In the genomic region with DNA sequence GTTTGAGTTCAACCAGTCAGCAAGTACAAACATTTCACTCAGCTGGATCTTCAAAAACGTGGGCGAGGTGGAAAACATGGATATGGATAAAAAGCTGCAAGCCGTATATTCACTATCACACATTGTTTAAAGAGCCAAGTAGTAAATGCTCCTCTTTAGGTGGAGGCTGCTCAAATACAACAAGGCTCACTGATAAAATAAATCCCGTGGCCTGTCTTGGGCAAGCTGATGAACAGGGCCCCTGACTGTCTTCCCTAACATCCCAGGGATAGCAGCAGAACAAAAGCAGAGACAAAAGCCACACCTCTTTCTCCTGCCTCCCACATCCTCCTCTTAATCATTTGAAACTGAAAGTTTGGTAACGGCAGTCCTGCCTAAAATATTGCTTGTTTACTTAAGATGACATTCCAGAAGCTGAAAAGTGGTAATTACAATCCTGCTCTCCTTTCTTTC, we compare ENCODE assay signal across 11 cellular contexts.
DNase-seq lines count a peak whose midpoint lies in the region; ATAC-seq, FAIRE-seq and TF ChIP-seq lines count a peak whose summit lies in the region.
"Had no signal": no experiment of that assay in that cellular context is flagged by ENCODE, and none has a peak within 500 bp of the region (broad histone marks: within the 10 kb centered on the region; RNA-seq: fewer than 3 reads in every experiment).

No MANE protein-coding gene starts in this region.

- TF ChIP-seq CTCF in DND-41 (IDR thresholded peaks at IDR 0.05; ENCODE audit: borderline replicate concordance, extremely low read depth, low read length, poor library complexity, severe bottlenecking) (peak; percentile 28), PC-9 (conservative IDR thresholded peaks at IDR 0.05) (no peak), foreskin fibroblast (IDR thresholded peaks at IDR 0.05; ENCODE audit: low read depth, low read length) (no peak), prostate gland (IDR thresholded peaks at IDR 0.05) (no peak), progenitor cell of endocrine pancreas (IDR thresholded peaks at IDR 0.05; ENCODE audit: unreplicated experiment) (no peak), kidney (IDR thresholded peaks at IDR 0.05; ENCODE audit: borderline replicate concordance, extremely low read depth, insufficient read depth) (no peak)

- DNase-seq in DND-41 (peak; percentile 44), PC-9 (no peak), foreskin fibroblast (peak; percentile 26 to 67), prostate gland (ENCODE audit: low spot score) (no peak), middle frontal gyrus (ENCODE audit: extremely low spot score, low spot score) (no peak), progenitor cell of endocrine pancreas (ENCODE audit: low spot score, unreplicated experiment) (no peak), kidney (no peak)
- no peak for DNase-seq in stimulated activated CD4-positive, alpha-beta T cell treated with anti-CD3 and anti-CD28 coated beads, Interleukin-1b, Interleukin-23, amount 100 ng/mL, for 48 hours
- DNase-seq: activated gamma-delta T cell treated with Interleukin-2 at 50 U/mL for 16 hours; NCI-H1092 treated with DMSO at 0.1 percent for 48 hours; stimulated activated naive CD8-positive, alpha-beta T cell treated with anti-CD3 and anti-CD28 coated beads, Interleukin-15, Interleukin-2, amounts not matched to agents 100 U/mL and 50 U/mL, for 24 hours had no signal

- H3K4me3 Mint-ChIP-seq in progenitor cell of endocrine pancreas (ENCODE audit: low read depth), result no peak overlapping the region

- no peaks in the 10 kb centered on the region for H3K27me3 ChIP-seq in DND-41 (ENCODE audit: insufficient read depth, low read length, poor library complexity)
- H3K27me3 ChIP-seq in PC-9 (ENCODE audit: insufficient read depth, low read depth), result no peaks in the 10 kb centered on the region
- H3K27me3 ChIP-seq in prostate gland (replicated peaks; ENCODE audit: insufficient read depth), result no peaks in the 10 kb centered on the region

- POLR2A ChIA-PET in PC-9 (lab: Charles Lee; ENCODE audit: unreplicated experiment), result no interaction called here

- peaks cover 4% of the 10 kb centered on the region for H3K27me3 Mint-ChIP-seq in progenitor cell of endocrine pancreas

- H3F3A ChIP-seq in PC-9 (ENCODE audit: insufficient read depth, low read depth), result no peaks in the 10 kb centered on the region

- no peak for TF ChIP-seq POLR2A in prostate gland (IDR thresholded peaks at IDR 0.05)

- peak overlapping the region in 1 of 2 experiments; percentile 11; a peak in 1 of 4 replicates for H3K4me3 ChIP-seq in DND-41 (ENCODE audit: low read depth in 1 of 2, low read length in 2 of 2)
- H3K4me3 ChIP-seq in PC-9, result no peak overlapping the region
- H3K4me3 ChIP-seq in foreskin fibroblast (ENCODE audit: low read depth in 1 of 2, low read length in 2 of 2), result peak overlapping the region; percentile 2 to 36
- no peak overlapping the region for H3K4me3 ChIP-seq in prostate gland
- no peak overlapping the region for H3K4me3 ChIP-seq in kidney (ENCODE audit: low read length in 2 of 2)

- ATAC-seq in DND-41 (ENCODE audit: insufficient read depth, low read depth), result peak; percentile 85
- ATAC-seq: stimulated activated naive CD8-positive, alpha-beta T cell treated with anti-CD3 and anti-CD28 coated beads, Interleukin-15, Interleukin-2, amounts not matched to agents 100 U/mL and 50 U/mL, for 24 hours had no signal

- CTCF ChIA-PET in PC-9 (lab: Charles Lee), result no interaction called here

- H3K9me2 ChIP-seq in PC-9 (ENCODE audit: insufficient read depth), result no peaks in the 10 kb centered on the region

- peaks cover 4% of the 10 kb centered on the region for H3K9me3 Mint-ChIP-seq in progenitor cell of endocrine pancreas (ENCODE audit: low read depth)

- H3K36me3 ChIP-seq in DND-41 (ENCODE audit: insufficient read depth, low read length) (no peaks in the 10 kb centered on the region), PC-9 (ENCODE audit: low read depth) (no peaks in the 10 kb centered on the region), prostate gland (no peaks in the 10 kb centered on the region), kidney (ENCODE audit: control insufficient read depth in 1 of 2, insufficient read depth in 2 of 2, low read length in 2 of 2) (no peaks in the 10 kb centered on the region)

- H3K9ac ChIP-seq in DND-41 (ENCODE audit: low read depth, low read length) (peak overlapping the region; percentile 22; the same call in 1 of the 2 replicates), kidney (ENCODE audit: low read length in 2 of 2) (no peak overlapping the region)

- H3K9me3 ChIP-seq in DND-41 (ENCODE audit: insufficient read depth, low read length, severe bottlenecking) (no peaks in the 10 kb centered on the region), PC-9 (ENCODE audit: insufficient read depth, low read depth) (no peaks in the 10 kb centered on the region), prostate gland (no peaks in the 10 kb centered on the region), kidney (ENCODE audit: control insufficient read depth in 1 of 2, low read length in 2 of 2) (no peaks in the 10 kb centered on the region)

- BruUV-seq in PC-9 (replicated peaks; lab: Mats Ljungman, UMichigan), result no TSS peak

- no peaks in the 10 kb centered on the region for H3K36me3 Mint-ChIP-seq in progenitor cell of endocrine pancreas (ENCODE audit: insufficient read depth)

- no peak for FAIRE-seq in kidney (lab: Jason Lieb, UNC)

- H4K20me1 ChIP-seq in DND-41 (ENCODE audit: insufficient read depth, low read length), result no peaks in the 10 kb centered on the region
- H4K20me1 ChIP-seq in PC-9 (ENCODE audit: insufficient read depth), result no peaks in the 10 kb centered on the region

- peaks cover 20% of the 10 kb centered on the region for H3K4me1 ChIP-seq in DND-41 (ENCODE audit: insufficient read depth, low read length)
- H3K4me1 ChIP-seq in PC-9 (replicated peaks; ENCODE audit: insufficient read depth), result 0 out of 2 replicates have a peak, but pooled peaks cover 4% of the 10 kb centered on the region
- no peaks in the 10 kb centered on the region for H3K4me1 ChIP-seq in prostate gland (replicated peaks)
- H3K4me1 ChIP-seq in kidney (ENCODE audit: control insufficient read depth in 1 of 2, insufficient read depth in 1 of 2, low read depth in 1 of 2, low read length in 2 of 2), result no peaks in the 10 kb centered on the region

- H3K27ac ChIP-seq in DND-41 (ENCODE audit: low read length) (peak overlapping the region; percentile 52), PC-9 (no peak overlapping the region), prostate gland (peak overlapping the region; percentile 46 to 47), kidney (ENCODE audit: low read depth in 2 of 2, low read length in 2 of 2) (no peak overlapping the region)

- 10% methylated on average over 5 of the region's 5 CpGs for WGBS in prostate gland

- H3K4me2 ChIP-seq in DND-41 (ENCODE audit: insufficient read depth, low read length), result peak overlapping the region; percentile 53
- peak overlapping the region; percentile 25 for H3K4me2 ChIP-seq in PC-9

- H2AFZ ChIP-seq in DND-41 (ENCODE audit: low read depth, low read length) (peak overlapping the region; percentile 59), PC-9 (no peak overlapping the region)

- intact Hi-C loops in PC-9 (cut with micrococcal nuclease; ENCODE audit: unreplicated experiment) (no loop called here), prostate gland (cut with DNase I) (no loop called here), kidney (cut with DNase I) (no loop called here)

- H3K27ac Mint-ChIP-seq in progenitor cell of endocrine pancreas, result no peak overlapping the region

- no peaks in the 10 kb centered on the region for H3K79me2 ChIP-seq in DND-41 (ENCODE audit: insufficient read depth, low read length)
- no peaks in the 10 kb centered on the region for H3K79me2 ChIP-seq in PC-9 (ENCODE audit: low read depth)

- peaks cover 9% of the 10 kb centered on the region for H3K4me1 Mint-ChIP-seq in progenitor cell of endocrine pancreas (ENCODE audit: low read depth)

Comparison
In these comparisons a context has a peak if more than half of its experiments do, and no peak if none do; other contexts are left out.
1. DNase-seq: peak in DND-41 (single experiment) and foreskin fibroblast (2 of 2); none in PC-9 (0 of 2), prostate gland (single experiment), middle frontal gyrus (single experiment), stimulated activated CD4-positive, alpha-beta T cell treated with anti-CD3 and anti-CD28 coated beads, Interleukin-1b, Interleukin-23, amount 100 ng/mL, for 48 hours (single experiment), progenitor cell of endocrine pancreas (single experiment) and kidney (single experiment).
2. H3K27ac ChIP-seq: peak in DND-41 (single experiment) and prostate gland (2 of 2); none in PC-9 (single experiment) and kidney (0 of 2).
3. H3K4me3 ChIP-seq: peak in foreskin fibroblast (2 of 2); none in PC-9 (single experiment), prostate gland (0 of 2) and kidney (0 of 2).